In the genomic region with DNA sequence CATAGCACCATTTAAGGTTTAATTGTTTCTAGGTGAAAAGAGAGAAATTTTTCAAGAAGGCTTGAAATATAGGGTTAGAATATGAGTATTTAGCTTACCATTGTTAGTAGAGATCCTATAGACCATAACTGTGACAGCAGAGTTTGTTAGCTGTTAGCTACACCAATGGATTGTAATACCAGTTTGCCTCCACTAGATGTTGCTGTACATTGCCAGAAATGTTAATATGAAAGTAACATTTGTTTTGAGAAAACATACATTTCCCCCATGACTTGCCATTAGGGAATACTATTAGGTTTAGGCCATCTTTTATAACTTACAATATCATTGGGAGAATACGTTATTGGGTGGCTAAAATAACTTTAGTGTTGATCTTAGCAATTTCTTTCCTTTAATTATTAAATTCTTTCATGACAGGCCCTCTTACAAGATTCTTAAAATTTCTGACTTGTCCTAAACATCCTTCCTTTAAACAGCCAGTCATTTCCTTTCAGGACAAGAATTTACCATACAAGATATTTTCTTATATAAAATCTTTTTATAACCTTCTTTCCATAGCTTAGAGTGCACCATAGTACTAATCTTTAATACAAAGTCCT, we compare ENCODE assay signal across 8 cellular contexts. TPM values are rescaled to one million over a fixed set of nuclear protein-coding genes. Genes with fewer than 3 reads are reported as not detected.
DNase-seq lines count a peak whose midpoint lies in the region; ATAC-seq, FAIRE-seq and TF ChIP-seq lines count a peak whose summit lies in the region.

No MANE protein-coding gene starts in this region.

- ATAC-seq in GM18499 (IDR thresholded peaks at IDR 0.05; ENCODE audit: insufficient read depth, unreplicated experiment) (peak; percentile 46), GM19324 (IDR thresholded peaks at IDR 0.05; ENCODE audit: low FRiP score, unreplicated experiment) (no peak), HG03039 (IDR thresholded peaks at IDR 0.05; ENCODE audit: unreplicated experiment) (no peak)

- H3K4me1 ChIP-seq in MM.1S (ENCODE audit: low read length) (no peaks in the 10 kb centered on the region), prostate gland (replicated peaks) (no peaks in the 10 kb centered on the region)

- H2AFZ ChIP-seq in MM.1S (ENCODE audit: low read length), result no peak overlapping the region

- H3K9ac ChIP-seq in MM.1S (ENCODE audit: low read length), result no peak overlapping the region

- DNase-seq in AG20443 (ENCODE audit: low spot score), result peak; percentile 54
- DNase-seq in MM.1S, result peak; percentile 54
- DNase-seq in frontal cortex (ENCODE audit: low spot score in 2 of 2), result peak; percentile 52 to 55
- no peak for DNase-seq in prostate gland (ENCODE audit: low spot score)

- H3K36me3 ChIP-seq in MM.1S (replicated peaks; ENCODE audit: insufficient read depth, low read length), result no peaks in the 10 kb centered on the region
- no peaks in the 10 kb centered on the region for H3K36me3 ChIP-seq in prostate gland

- TF ChIP-seq CTCF in MM.1S (IDR thresholded peaks at IDR 0.05; ENCODE audit: low read length), result peak; percentile 75
- peak in 3 of 4 experiments; percentile 67 to 85 (median 83) for TF ChIP-seq CTCF in prostate gland (IDR thresholded peaks at IDR 0.05)

- no peaks in the 10 kb centered on the region for H3K9me3 ChIP-seq in MM.1S (replicated peaks; ENCODE audit: insufficient read depth, low read length)
- H3K9me3 ChIP-seq in prostate gland, result no peaks in the 10 kb centered on the region

- 23% methylated on average over 1 of the region's 1 CpG for WGBS in prostate gland

- no peaks in the 10 kb centered on the region for H4K20me1 ChIP-seq in MM.1S (ENCODE audit: insufficient read depth, low read length)

- H3K4me2 ChIP-seq in MM.1S (ENCODE audit: low read depth, low read length), result no peak overlapping the region

- H3K27ac ChIP-seq in MM.1S (ENCODE audit: low read length) (no peak overlapping the region), prostate gland (no peak overlapping the region)

- no peaks in the 10 kb centered on the region for H3K9me2 ChIP-seq in MM.1S (replicated peaks; ENCODE audit: insufficient read depth, low read length)

- H3K4me3 ChIP-seq in MM.1S (ENCODE audit: low read length) (no peak overlapping the region), prostate gland (no peak overlapping the region)

- no peaks in the 10 kb centered on the region for H3F3A ChIP-seq in MM.1S (ENCODE audit: insufficient read depth, low read length)

- peak; percentile 90 for FAIRE-seq in TTC549 (lab: Jason Lieb, UNC)
- FAIRE-seq in frontal cortex (lab: Jason Lieb, UNC), result peak; percentile 39

- no peaks in the 10 kb centered on the region for H3K27me3 ChIP-seq in MM.1S (replicated peaks; ENCODE audit: insufficient read depth, low read length)
- no peaks in the 10 kb centered on the region for H3K27me3 ChIP-seq in prostate gland (replicated peaks; ENCODE audit: insufficient read depth)

- no peak for TF ChIP-seq POLR2A in prostate gland (IDR thresholded peaks at IDR 0.05)

- H3K79me2 ChIP-seq in MM.1S (ENCODE audit: low read length), result no peaks in the 10 kb centered on the region

- intact Hi-C loops in prostate gland (cut with DNase I), result loop anchor here (2.0 kb wide), 1 partner anchor 355 kb away; no protein-coding TSS in a partner anchor

RNA-seq across cellular contexts. Expression of gene ZNF117, which starts 39.5 kb away (rescaled TPM):
- 45.7 TPM for total RNA-seq in frontal cortex
- 10 to 100 TPM in 1 of 2 donors, 1 to 10 TPM in 1; 6.1 to 26.8 TPM for total RNA-seq in prostate gland

RNA-seq across cellular contexts. Expression of gene ZNF273, which starts 48.3 kb away (rescaled TPM):
- total RNA-seq in frontal cortex (40.8 TPM), prostate gland (10 to 100 TPM in 1 of 2 donors, 1 to 10 TPM in 1; 9.7 to 11.5 TPM)

RNA-seq across cellular contexts. Expression of gene ERV3-1, which starts 55.1 kb away (rescaled TPM):
- total RNA-seq in frontal cortex (14.3 TPM), prostate gland (10 to 100 TPM; 11.3 to 67.7 TPM)
